ENCODE assay signal across 30 cellular contexts in genomic region chr5:81021951-81022687, GRCh38.
DNase-seq lines count a peak whose midpoint lies in the region; ATAC-seq, FAIRE-seq and TF ChIP-seq lines count a peak whose summit lies in the region.
"Had no signal": no experiment of that assay in that cellular context is flagged by ENCODE, and none has a peak within 500 bp of the region (broad histone marks: within the 10 kb centered on the region; RNA-seq: fewer than 3 reads in every experiment).

No MANE protein-coding gene starts in this region.

- H3K36me3 ChIP-seq in kidney epithelial cell (ENCODE audit: control insufficient read depth, insufficient read depth, low read length) (no peaks in the 10 kb centered on the region), upper lobe of right lung (no peaks in the 10 kb centered on the region)
- H3K36me3 ChIP-seq: adrenal gland, BE2C, esophagus squamous epithelium, stomach, tibial artery had no signal

- no peak overlapping the region for H3K4me3 ChIP-seq in kidney epithelial cell (ENCODE audit: low read depth, low read length)
- no peak overlapping the region for H3K4me3 ChIP-seq in upper lobe of right lung
- H3K4me3 ChIP-seq: adrenal gland, body of pancreas, esophagus squamous epithelium, skin epidermis, stomach, tibial artery had no signal

- no peaks in the 10 kb centered on the region for H3K4me1 ChIP-seq in upper lobe of right lung
- H3K4me1 ChIP-seq: adrenal gland, body of pancreas, esophagus squamous epithelium, stomach, tibial artery had no signal

- ATAC-seq in left ventricle myocardium superior (peak; percentile 23), Right ventricle myocardium superior (ENCODE audit: poor library complexity) (no peak), upper lobe of right lung (peak; percentile 26)
- ATAC-seq: activated T-cell treated with anti-CD3 and anti-CD28 coated beads, Interleukin-2, amount 50 U/mL, for 4 hours; body of pancreas; SK-N-SH treated with all-trans-retinoic acid at 6 μM for 48 hours had no signal

- H3K27me3 ChIP-seq in kidney epithelial cell (ENCODE audit: control insufficient read depth, insufficient read depth, low read length) (no peaks in the 10 kb centered on the region), upper lobe of right lung (no peaks in the 10 kb centered on the region)
- H3K27me3 ChIP-seq: adrenal gland, BE2C, body of pancreas, esophagus squamous epithelium, tibial artery had no signal

- H3K27ac ChIP-seq in upper lobe of right lung: no peak overlapping the region
- H3K27ac ChIP-seq: adrenal gland, body of pancreas, esophagus squamous epithelium, skin epidermis, stomach, tibial artery, VCaP had no signal

- intact Hi-C loops in left ventricle myocardium superior (cut with micrococcal nuclease): no loop called here
- intact Hi-C loops in Right ventricle myocardium superior (cut with DNase I): no loop called here
- intact Hi-C loops in upper lobe of right lung (cut with DNase I): no loop called here

- no peaks in the 10 kb centered on the region for H3K9me3 ChIP-seq in upper lobe of right lung
- H3K9me3 ChIP-seq: adrenal gland, BE2C, body of pancreas, esophagus squamous epithelium, stomach, tibial artery had no signal

- TF ChIP-seq CTCF in kidney epithelial cell (IDR thresholded peaks at IDR 0.05; ENCODE audit: insufficient read depth, low read length, poor library complexity, severe bottlenecking) (no peak), upper lobe of right lung (IDR thresholded peaks at IDR 0.05) (no peak)

- DNase-seq in left ventricle myocardium superior (no peak), Right ventricle myocardium superior (no peak), RCC 7860 (ENCODE audit: low spot score) (peak; percentile 85), kidney epithelial cell (ENCODE audit: low read depth) (peak; percentile 19), upper lobe of right lung (no peak), NCI-H510A treated with DMSO at 0.1 percent for 48 hours (lab: John Stamatoyannopoulos, UW) (no peak), HUDEP-2 (lab: John Stamatoyannopoulos, UW; ENCODE audit: unreplicated experiment in 76 of 76) (no peak)
- DNase-seq: activated CD4-positive, alpha-beta T cell treated with anti-CD3 and anti-CD28 coated beads for 4 hours; activated gamma-delta T cell; activated T-cell treated with anti-CD3 and anti-CD28 coated beads, Interleukin-2, amount 50 U/mL, for 4 hours; adrenal gland; BE2C; body of pancreas; cerebellar nuclear complex; dermis blood vessel endothelial cell; DMS153; esophagus squamous epithelium; KG1; left cardiac atrium; MM.1S; NCI-H2029 treated with DMSO at 0.1 percent for 48 hours; NCI-H526; OCI-M1; stomach; tibial artery had no signal

- no peak for FAIRE-seq in RCC 7860 (lab: Jason Lieb, UNC)
- FAIRE-seq: GM12892, HTR-8/SVneo had no signal

Comparison
In these comparisons a context has a peak if more than half of its experiments do, and no peak if none do; other contexts are left out.
1. DNase-seq: peak in RCC 7860 (single experiment) and kidney epithelial cell (single experiment); none in left ventricle myocardium superior (single experiment), Right ventricle myocardium superior (single experiment), upper lobe of right lung (single experiment), NCI-H510A treated with DMSO at 0.1 percent for 48 hours (single experiment) and HUDEP-2 (0 of 76).